Comparison of ENCODE assay signal across 8 cellular contexts in genomic region chr1:36323636-36324321, GRCh38. TPM values are rescaled to one million over a fixed set of nuclear protein-coding genes. Genes with fewer than 3 reads are reported as not detected.
DNase-seq lines count a peak whose midpoint lies in the region; ATAC-seq and TF ChIP-seq lines count a peak whose summit lies in the region.

EVA1B (minus strand) TSS chr1:36323645; CDS start chr1:36323037, 608 bp downstream.

- H3K36me3 ChIP-seq in HAP-1 (replicated peaks) (no peaks in the 10 kb centered on the region; the same call in 1 of the 2 replicates), adrenal gland (replicated peaks in 1 of 2) (no peaks in the 10 kb centered on the region), left ventricle myocardium inferior (no peaks in the 10 kb centered on the region), psoas muscle (ENCODE audit: insufficient read depth in 1 of 2, low read depth in 1 of 2) (no peaks in the 10 kb centered on the region)

- TF ChIP-seq POLR2A in adrenal gland (IDR thresholded peaks at IDR 0.05), result peak in 1 of 2 donors; percentile 4

- no peaks in the 10 kb centered on the region for H3K9me3 ChIP-seq in HAP-1
- H3K9me3 ChIP-seq in adrenal gland (replicated peaks in 1 of 3), result no peaks in the 10 kb centered on the region
- no peaks in the 10 kb centered on the region for H3K9me3 ChIP-seq in left ventricle myocardium inferior (replicated peaks)
- no peaks in the 10 kb centered on the region for H3K9me3 ChIP-seq in psoas muscle

- WGBS in adrenal gland, 4 donors, result 2 to 7% (median 3%) methylated on average over 11 to 33 of the region's 35 CpGs
- WGBS in psoas muscle, 3 donors, result 15 to 25% (median 16%) methylated on average over 28 to 35 of the region's 35 CpGs

- peak within 1 kb of the TSS in 4 of 5 donors; percentile 71 to 96 (median 80) for H3K27ac ChIP-seq in adrenal gland
- peak within 1 kb of the TSS; percentile 95 for H3K27ac ChIP-seq in left ventricle myocardium inferior (replicated peaks)
- peak within 1 kb of the TSS; percentile 56 for H3K27ac ChIP-seq in psoas muscle

- in situ Hi-C loops in HAP-1 (cut with MboI; ENCODE audit: low sequenced_read_pairs), result no loop called here

- TF ChIP-seq CTCF in adrenal gland (IDR thresholded peaks at IDR 0.05) (no peak), left ventricle myocardium inferior (IDR thresholded peaks at IDR 0.05; ENCODE audit: borderline replicate concordance) (no peak), psoas muscle (IDR thresholded peaks at IDR 0.05) (no peak)

- H3K4me3 ChIP-seq in HAP-1 (peak within 1 kb of the TSS; percentile 47), adrenal gland (peak within 1 kb of the TSS; percentile 18 to 88 (median 63)), left ventricle myocardium inferior (peak within 1 kb of the TSS; percentile 83), psoas muscle (peak within 1 kb of the TSS; percentile 68)

- H3K27me3 ChIP-seq in HAP-1 (ENCODE audit: low read depth), result no peaks in the 10 kb centered on the region
- H3K27me3 ChIP-seq in adrenal gland, result no peaks in the 10 kb centered on the region
- no peaks in the 10 kb centered on the region for H3K27me3 ChIP-seq in left ventricle myocardium inferior (ENCODE audit: low read depth)
- H3K27me3 ChIP-seq in psoas muscle (ENCODE audit: insufficient read depth in 3 of 3, low read length in 2 of 3), result peaks cover 0 to 5% (median 0%) of the 10 kb centered on the region in 3 donors

- H3K4me1 ChIP-seq in HAP-1, result peaks cover 7% of the 10 kb centered on the region; the same call in 1 of the 2 replicates
- H3K4me1 ChIP-seq in adrenal gland (replicated peaks in 1 of 2), result peaks cover 17 to 32% of the 10 kb centered on the region in 2 donors
- peaks cover 52% of the 10 kb centered on the region for H3K4me1 ChIP-seq in left ventricle myocardium inferior
- peaks cover 10% of the 10 kb centered on the region for H3K4me1 ChIP-seq in psoas muscle

- DNase-seq in COLO829 (ENCODE audit: low spot score) (peak; percentile 27), HAP-1 (ENCODE audit: low spot score in 2 of 2) (peak; percentile 74 to 86), RKO (ENCODE audit: low spot score) (peak; percentile 69), adrenal gland (peak; percentile 73 to 88 (median 77)), left ventricle myocardium inferior (peak; percentile 89), psoas muscle (peak; percentile 79 to 88)

- ATAC-seq in psoas muscle (peak; percentile 10 to 46 (median 26)), HG03521 (IDR thresholded peaks at IDR 0.05; ENCODE audit: unreplicated experiment) (no peak), HG03039 (IDR thresholded peaks at IDR 0.05; ENCODE audit: unreplicated experiment) (no peak)

- intact Hi-C loops in adrenal gland (cut with DNase I) (no loop called here), left ventricle myocardium inferior (cut with micrococcal nuclease) (no loop called here), psoas muscle (cut with DNase I) (no loop called here)

RNA-seq across cellular contexts. Expression of gene EVA1B, which starts in this region (rescaled TPM):
- total RNA-seq in adrenal gland (100 to 1,000 TPM in 3 of 8 donors, 10 to 100 TPM in 5; 17.6 to 185 (median 71.5) TPM), left ventricle myocardium inferior (10.6 TPM), psoas muscle (1 to 10 TPM; 3.3 to 8.2 (median 5.6) TPM)
- polyA plus RNA-seq in adrenal gland (100 to 1,000 TPM in 1 of 3 donors, 10 to 100 TPM in 1, not detected in 1; 59.5 to 105 TPM), psoas muscle (10 to 100 TPM in 1 of 3 donors, 1 to 10 TPM in 2; 2.6 to 13.7 (median 6.9) TPM)

Comparison
In these comparisons a context has a peak if more than half of its experiments do, and no peak if none do; other contexts are left out.
1. DNase-seq: peak in every context shown above with its lines; median percentile 89 in left ventricle myocardium inferior; 84 in psoas muscle; 80 in HAP-1; 77 in adrenal gland; 69 in RKO; 27 in COLO829.
2. ATAC-seq: peak in psoas muscle (4 of 4); none in HG03521 (single experiment) and HG03039 (single experiment).
3. Peak in every context shown above with its lines, with median percentiles within 50 percentile points of each other: H3K4me3 ChIP-seq and H3K27ac ChIP-seq.